In genomic region chr4:30720656-30721352, GRCh38 we compare ENCODE assay signal across 8 cellular contexts. TPM values are rescaled to one million over a fixed set of nuclear protein-coding genes. Genes with fewer than 3 reads are reported as not detected.
DNase-seq lines count a peak whose midpoint lies in the region; ATAC-seq and TF ChIP-seq lines count a peak whose summit lies in the region.

No MANE protein-coding gene starts in this region.

- H3K36me3 ChIP-seq in GM06990 (ENCODE audit: control insufficient read depth, insufficient read depth, low read length) (no peaks in the 10 kb centered on the region), PC-3 (ENCODE audit: low read depth, low read length) (no peaks in the 10 kb centered on the region), lung (ENCODE audit: control insufficient read depth in 2 of 2, insufficient read depth in 2 of 2, low read length in 2 of 2) (no peaks in the 10 kb centered on the region), tibial artery (no peaks in the 10 kb centered on the region)

- H4K20me1 ChIP-seq in PC-3 (ENCODE audit: low read length) = no peaks in the 10 kb centered on the region

- H3K4me1 ChIP-seq in PC-3 (ENCODE audit: insufficient read depth, low read length) (peaks cover 10% of the 10 kb centered on the region; the same call in 1 of the 2 replicates), lung (ENCODE audit: control insufficient read depth in 2 of 2, insufficient read depth in 2 of 2, low read length in 2 of 2) (peaks cover 0 to 13% of the 10 kb centered on the region in 2 donors), tibial artery (peaks cover 0 to 23% (median 0%) of the 10 kb centered on the region in 4 donors)

- no peak overlapping the region for H3K27ac ChIP-seq in PC-3 (ENCODE audit: low read length)
- peak overlapping the region; percentile 37 to 78 for H3K27ac ChIP-seq in lung (ENCODE audit: low read depth in 1 of 2, low read length in 1 of 2)
- peak overlapping the region; percentile 81 to 82 for H3K27ac ChIP-seq in tibial artery

- CTCF ChIA-PET in PC-3 (lab: Charles Lee) = no interaction called here

- no peaks in the 10 kb centered on the region for H3K9me2 ChIP-seq in PC-3 (replicated peaks; ENCODE audit: low read length)

- H2AFZ ChIP-seq in PC-3 (ENCODE audit: low read length) = peak overlapping the region; percentile 91

- TF ChIP-seq CTCF in GM06990 (IDR thresholded peaks at IDR 0.05; ENCODE audit: insufficient read depth, low read length, poor library complexity, severe bottlenecking) (no peak), PC-3 (conservative IDR thresholded peaks at IDR 0.05; ENCODE audit: low read depth, low read length) (no peak), lung (IDR thresholded peaks at IDR 0.05; ENCODE audit: control extremely low read depth, extremely low read depth) (no peak), tibial artery (IDR thresholded peaks at IDR 0.05) (no peak)

- peaks cover 3% of the 10 kb centered on the region for H3K36me3 Mint-ChIP-seq in effector memory CD8-positive, alpha-beta T cell (ENCODE audit: insufficient read depth)

- peaks cover 6 to 9% of the 10 kb centered on the region in 2 donors for H3K4me1 Mint-ChIP-seq in effector memory CD8-positive, alpha-beta T cell (ENCODE audit: low read depth in 2 of 2)

- H3F3A ChIP-seq in PC-3 (ENCODE audit: low read length, unreplicated experiment) = no peaks in the 10 kb centered on the region

- no TSS peak for BruUV-seq in PC-3 (replicated peaks; lab: Mats Ljungman, UMichigan)

- DNase-seq in GM06990 (ENCODE audit: extremely low read depth, insufficient read length) = peak; percentile 18
- peak; percentile 21 for DNase-seq in PC-3
- no peak for DNase-seq in effector memory CD8-positive, alpha-beta T cell
- DNase-seq in lung (ENCODE audit: low spot score) = no peak
- peak; percentile 28 to 71 for DNase-seq in tibial artery
- no peak for DNase-seq in kidney glomerular epithelial cell (lab: John Stamatoyannopoulos, UW)

- H3K9ac ChIP-seq in PC-3 (ENCODE audit: low read length) = no peak overlapping the region

- H3K9me3 ChIP-seq in PC-3 (ENCODE audit: low read length) (no peaks in the 10 kb centered on the region), lung (ENCODE audit: control insufficient read depth in 2 of 2, insufficient read depth in 1 of 2, low read length in 1 of 2) (peaks cover 0 to 15% of the 10 kb centered on the region in 2 donors), tibial artery (no peaks in the 10 kb centered on the region)

- H3K4me3 ChIP-seq in GM06990 (replicated peaks; ENCODE audit: low read depth, low read length) (no peak overlapping the region), PC-3 (ENCODE audit: low read length) (peak overlapping the region; percentile 79), lung (peak overlapping the region; percentile 32), tibial artery (peak overlapping the region; percentile 73 to 76)

- WGBS in lung, 2 donors = 0 to 2% methylated on average over 42 to 51 of the region's 51 CpGs

- H3K79me2 ChIP-seq in PC-3 (ENCODE audit: low read length) = no peaks in the 10 kb centered on the region

- ATAC-seq in PC-3 (peak; percentile 11), lung (ENCODE audit: insufficient read depth, low FRiP score) (no peak), HG03196 (IDR thresholded peaks at IDR 0.05; ENCODE audit: unreplicated experiment) (no peak), GM19397 (IDR thresholded peaks at IDR 0.05; ENCODE audit: unreplicated experiment) (no peak)
- no peak for ATAC-seq in effector memory CD8-positive, alpha-beta T cell (replicated peaks)

- peak overlapping the region; percentile 6 to 62 for H3K4me3 Mint-ChIP-seq in effector memory CD8-positive, alpha-beta T cell

- H3K9me3 Mint-ChIP-seq in effector memory CD8-positive, alpha-beta T cell = peaks cover 0 to 2% of the 10 kb centered on the region in 2 donors

- H3K27me3 ChIP-seq in GM06990 (replicated peaks; ENCODE audit: control insufficient read depth, insufficient read depth, low read length) = no peaks in the 10 kb centered on the region
- H3K27me3 ChIP-seq in PC-3 (ENCODE audit: low read length) = no peaks in the 10 kb centered on the region
- no peaks in the 10 kb centered on the region for H3K27me3 ChIP-seq in lung (ENCODE audit: control insufficient read depth, insufficient read depth)
- no peaks in the 10 kb centered on the region for H3K27me3 ChIP-seq in tibial artery

- peak overlapping the region; percentile 93 for H3K4me2 ChIP-seq in PC-3 (ENCODE audit: low read length)

- no peak overlapping the region for H3K27ac Mint-ChIP-seq in effector memory CD8-positive, alpha-beta T cell

- H3K27me3 Mint-ChIP-seq in effector memory CD8-positive, alpha-beta T cell = peaks cover 27 to 54% of the 10 kb centered on the region in 2 donors

- POLR2A ChIA-PET in PC-3 (lab: Charles Lee; ENCODE audit: unreplicated experiment) = no interaction called here

- intact Hi-C loops in PC-3 (cut with micrococcal nuclease) = no loop called here
- intact Hi-C loops in tibial artery (cut with DNase I; ENCODE audit: low total_unique reads) = loop anchor here (10.0 kb wide), 1 partner anchor 354 kb away; no protein-coding TSS in a partner anchor

RNA-seq across cellular contexts. Expression of gene PCDH7, which starts 0.6 kb away (rescaled TPM):
- 1.8 and 1.9 TPM in 2 replicates for total RNA-seq in PC-3 (2014; rRNA removed)
- total RNA-seq in lung = 10 to 100 TPM in 1 of 2 donors, 1 to 10 TPM in 1; 9.4 to 57.6 TPM
- polyA plus RNA-seq in lung = 1 to 10 TPM in 1 of 2 donors, under 1 TPM in 1; 0.75 to 1.3 TPM

Comparison
In these comparisons a context has a peak if more than half of its experiments do, and no peak if none do; other contexts are left out.
1. DNase-seq: peak in GM06990 (single experiment), PC-3 (single experiment) and tibial artery (2 of 2); none in effector memory CD8-positive, alpha-beta T cell (0 of 3), lung (single experiment) and kidney glomerular epithelial cell (single experiment).